ENCODE assay signal across 27 cellular contexts in genomic region chr9:13806731-13807130, GRCh38.
DNase-seq lines count a peak whose midpoint lies in the region; ATAC-seq, FAIRE-seq and TF ChIP-seq lines count a peak whose summit lies in the region.
"Had no signal": no experiment of that assay in that cellular context is flagged by ENCODE, and none has a peak within 500 bp of the region (broad histone marks: within the 10 kb centered on the region; RNA-seq: fewer than 3 reads in every experiment).

No MANE protein-coding gene starts in this region.

- H3K36me3 Mint-ChIP-seq in MCF 10A (ENCODE audit: insufficient read depth, unreplicated experiment) (no peaks in the 10 kb centered on the region), brain (no peaks in the 10 kb centered on the region)
- H3K36me3 Mint-ChIP-seq: CD4-positive, alpha-beta memory T cell had no signal

- intact Hi-C loops in MCF 10A (cut with micrococcal nuclease): no loop called here
- intact Hi-C loops in breast epithelium (cut with DNase I; ENCODE audit: low total_unique reads): no loop called here
- intact Hi-C loops in cardiac septum (cut with DNase I): no loop called here

- TF ChIP-seq CTCF in MCF 10A (IDR thresholded peaks at IDR 0.05; ENCODE audit: unreplicated experiment): no peak
- no peak for TF ChIP-seq CTCF in breast epithelium (IDR thresholded peaks at IDR 0.05)
- no peak for TF ChIP-seq CTCF in brain (conservative IDR thresholded peaks at IDR 0.05)
- TF ChIP-seq CTCF in keratinocyte (optimal IDR thresholded peaks at IDR 0.05 in 1 of 3, IDR thresholded peaks at IDR 0.05 in 1 of 3, conservative IDR thresholded peaks at IDR 0.05 in 1 of 3; ENCODE audit: extremely low read depth in 1 of 3, insufficient read depth in 2 of 3, low read length in 3 of 3): no peak

- dilution Hi-C loops in keratinocyte (cut with MboI; ENCODE audit: extremely low pct_ligation_motif_present, low sequenced_read_pairs): no loop called here

- H3K4me3 ChIP-seq in breast epithelium (no peak overlapping the region), keratinocyte (ENCODE audit: control insufficient read depth in 2 of 3, extremely low read depth in 1 of 3, insufficient read depth in 2 of 3, low read depth in 1 of 3, low read length in 3 of 3) (no peak overlapping the region)
- H3K4me3 ChIP-seq: SJCRH30 had no signal

- no peaks in the 10 kb centered on the region for H3K9me3 Mint-ChIP-seq in MCF 10A (ENCODE audit: unreplicated experiment)
- peaks cover 0 to 2% (median 0%) of the 10 kb centered on the region in 5 experiments for H3K9me3 Mint-ChIP-seq in brain

- no peak for ATAC-seq in HG03342 (IDR thresholded peaks at IDR 0.05; ENCODE audit: unreplicated experiment)
- ATAC-seq: Right ventricle myocardium inferior had no signal

- H3K9me3 ChIP-seq in breast epithelium (no peaks in the 10 kb centered on the region), keratinocyte (ENCODE audit: control insufficient read depth, low read depth, low read length) (no peaks in the 10 kb centered on the region)
- H3K9me3 ChIP-seq: SJCRH30 had no signal

- BruUV-seq in MCF 10A (replicated peaks; lab: Mats Ljungman, UMichigan): no TSS peak

- no peaks in the 10 kb centered on the region for H3K4me1 ChIP-seq in breast epithelium
- H3K4me1 ChIP-seq in keratinocyte (ENCODE audit: control insufficient read depth, extremely low read depth, insufficient read depth, low read length): peaks cover 5% of the 10 kb centered on the region

- no peaks in the 10 kb centered on the region for H3K27me3 ChIP-seq in breast epithelium
- no peaks in the 10 kb centered on the region for H3K27me3 ChIP-seq in keratinocyte (ENCODE audit: control insufficient read depth, extremely low read depth, insufficient read depth, low read length)
- H3K27me3 ChIP-seq: SJCRH30 had no signal

- H3K9me1 ChIP-seq in keratinocyte (ENCODE audit: control insufficient read depth, extremely low read depth, insufficient read depth, low read length): no peaks in the 10 kb centered on the region

- TF ChIP-seq POLR2A in breast epithelium (IDR thresholded peaks at IDR 0.05): no peak

- CTCF ChIA-PET in MCF 10A (lab: Yijun Ruan, JAX): interaction anchor here (0.6 to 1.0 kb wide), 3 partner anchors 28 to 448 kb away, joined by 3 to 5 read pairs (median 3); no protein-coding TSS in a partner anchor

- H3K4me1 Mint-ChIP-seq in MCF 10A (ENCODE audit: insufficient read depth, unreplicated experiment) (peaks cover 17% of the 10 kb centered on the region), brain (peaks cover 43% of the 10 kb centered on the region)
- H3K4me1 Mint-ChIP-seq: CD4-positive, alpha-beta memory T cell had no signal

- no peaks in the 10 kb centered on the region for H3K79me2 ChIP-seq in keratinocyte (ENCODE audit: control insufficient read depth, insufficient read depth, low read length)

- no peaks in the 10 kb centered on the region for H3K36me3 ChIP-seq in breast epithelium
- no peaks in the 10 kb centered on the region for H3K36me3 ChIP-seq in keratinocyte (ENCODE audit: control insufficient read depth in 2 of 2, extremely low read depth in 1 of 2, insufficient read depth in 2 of 2, low read length in 2 of 2)
- H3K36me3 ChIP-seq: SJCRH30 had no signal

- H2AFZ ChIP-seq in keratinocyte (ENCODE audit: control insufficient read depth, low read length): no peak overlapping the region

- no peak overlapping the region for H3K4me2 ChIP-seq in keratinocyte (ENCODE audit: control insufficient read depth, extremely low read depth, insufficient read depth, low read depth, low read length)

- H3K4me3 Mint-ChIP-seq in MCF 10A (ENCODE audit: unreplicated experiment): no peak overlapping the region
- no peak overlapping the region for H3K4me3 Mint-ChIP-seq in brain
- H3K4me3 Mint-ChIP-seq: CD4-positive, alpha-beta memory T cell had no signal

- H3K9ac ChIP-seq in keratinocyte (ENCODE audit: control insufficient read depth, extremely low read depth, insufficient read depth, low read length): no peak overlapping the region

- peak; percentile 62 for FAIRE-seq in keratinocyte (lab: Jason Lieb, UNC)
- FAIRE-seq: GM12892, GM18507, H54, RCC 7860 had no signal

- no peaks in the 10 kb centered on the region for H4K20me1 ChIP-seq in keratinocyte (ENCODE audit: control insufficient read depth, extremely low read depth, insufficient read depth, low read length)

- H3K27ac Mint-ChIP-seq in MCF 10A (ENCODE audit: low read depth, unreplicated experiment) (no peak overlapping the region), brain (peak overlapping the region in 3 of 5 experiments; percentile 5 to 92 (median 14))
- H3K27ac Mint-ChIP-seq: CD4-positive, alpha-beta memory T cell had no signal

- POLR2A ChIA-PET in MCF 10A (lab: Yijun Ruan, JAX): interaction anchor here (0.9 to 1.9 kb wide), 5 partner anchors 9 to 90 kb away, joined by 3 to 6 read pairs (median 5); no protein-coding TSS in a partner anchor

- no peak overlapping the region for H3K27ac ChIP-seq in breast epithelium
- no peak overlapping the region for H3K27ac ChIP-seq in keratinocyte (ENCODE audit: control insufficient read depth, insufficient read depth, low read length)
- H3K27ac ChIP-seq: HL-60, SJCRH30 had no signal

- H3K27me3 Mint-ChIP-seq in MCF 10A (ENCODE audit: insufficient read depth, unreplicated experiment): no peaks in the 10 kb centered on the region
- H3K27me3 Mint-ChIP-seq in brain: peaks cover 6% of the 10 kb centered on the region
- H3K27me3 Mint-ChIP-seq: CD4-positive, alpha-beta memory T cell had no signal

- peak; percentile 38 for DNase-seq in MCF 10A (ENCODE audit: unreplicated experiment)
- no peak for DNase-seq in breast epithelium (ENCODE audit: low spot score in 2 of 2)
- DNase-seq in keratinocyte (ENCODE audit: low read depth, low spot score): peak; percentile 7
- DNase-seq in cardiac septum (ENCODE audit: low spot score): no peak
- no peak for DNase-seq in cortex of kidney (lab: John Stamatoyannopoulos, UW)
- DNase-seq: 8988T; C1 segment of cervical spinal cord; CD4-positive, alpha-beta memory T cell; COR-L47; DMS153; DND-41; Karpas-422; NCI-H1092 treated with DMSO at 0.1 percent for 48 hours; NCI-H1436 treated with DMSO at 0.1 percent for 48 hours; NCI-H187 treated with DMSO at 0.1 percent for 48 hours; NCI-H446; NCI-H524 treated with DMSO at 0.1 percent for 48 hours; NCI-H774; SJCRH30 had no signal

Comparison
In these comparisons a context has a peak if more than half of its experiments do, and no peak if none do; other contexts are left out.
1. DNase-seq: peak in MCF 10A (single experiment) and keratinocyte (single experiment); none in breast epithelium (0 of 2), cardiac septum (single experiment) and cortex of kidney (single experiment).